17 cellular contexts compared by ENCODE assay signal in the genomic region with DNA sequence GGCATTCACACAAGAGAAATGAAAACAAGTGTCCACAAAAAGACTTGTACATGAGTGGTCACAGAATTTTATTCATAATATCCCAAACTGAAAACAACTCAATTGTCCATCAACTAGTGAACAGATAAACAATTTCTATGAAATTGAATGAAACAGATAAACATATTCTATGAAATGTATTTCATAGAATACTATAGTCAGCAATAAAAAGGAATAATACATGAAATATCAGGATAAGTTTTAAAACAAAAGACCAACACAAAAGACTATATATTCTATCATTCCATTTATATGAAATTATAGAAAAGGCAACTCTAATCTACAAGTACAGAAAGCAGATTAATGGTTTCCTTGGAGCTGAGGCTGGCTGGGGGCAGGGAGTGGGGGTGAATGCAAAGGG. TPM values are rescaled to one million over a fixed set of nuclear protein-coding genes. Genes with fewer than 3 reads are reported as not detected.
A peak's percentile ranks its signal among the peaks of the same experiment; 100 is the strongest.
DNase-seq lines count a peak whose midpoint lies in the region; ATAC-seq, FAIRE-seq and TF ChIP-seq lines count a peak whose summit lies in the region.
"Had no signal": no experiment of that assay in that cellular context is flagged by ENCODE, and none has a peak within 500 bp of the region (broad histone marks: within the 10 kb centered on the region; RNA-seq: fewer than 3 reads in every experiment).

No MANE protein-coding gene starts in this region.

- no peak overlapping the region for H3K4ac ChIP-seq in H9 (ENCODE audit: low read depth, low read length)

- H3K36me3 ChIP-seq in SJSA1 = peaks cover 6% of the 10 kb centered on the region; the same call in 1 of the 2 replicates
- H3K36me3 ChIP-seq in iPS-15b (ENCODE audit: control insufficient read depth, insufficient read depth, low read length) = no peaks in the 10 kb centered on the region
- no peaks in the 10 kb centered on the region for H3K36me3 ChIP-seq in pancreas

- no peak overlapping the region for H3T11ph ChIP-seq in H9 (ENCODE audit: low read length)

- ATAC-seq in pancreas = no peak
- no peak for ATAC-seq in activated T-cell treated with anti-CD3 and anti-CD28 coated beads, Interleukin-2, amount 50 U/mL, for 72 hours (replicated peaks in 1 of 2)

- H4K5ac ChIP-seq in H9 (ENCODE audit: insufficient read length, low read depth, low read length) = no peak overlapping the region

- peak overlapping the region; percentile 42 to 64 for H3K4me3 Mint-ChIP-seq in H9
- H3K4me3 Mint-ChIP-seq in activated T-cell treated with anti-CD3 and anti-CD28 coated beads, Interleukin-2, amount 50 U/mL, for 72 hours = no peak overlapping the region
- H3K4me3 Mint-ChIP-seq: CD4-positive, alpha-beta memory T cell had no signal

- no peak overlapping the region for H2BK20ac ChIP-seq in H9 (ENCODE audit: low read depth, low read length, poor library complexity, severe bottlenecking)

- H3K23me2 ChIP-seq in H9 (ENCODE audit: insufficient read length, low read depth, low read length, poor library complexity, severe bottlenecking) = no peaks in the 10 kb centered on the region

- H3K27me3 ChIP-seq in H9 (ENCODE audit: insufficient read depth, low read length) = no peaks in the 10 kb centered on the region
- no peaks in the 10 kb centered on the region for H3K27me3 ChIP-seq in SJSA1 (replicated peaks)
- no peaks in the 10 kb centered on the region for H3K27me3 ChIP-seq in iPS-15b (ENCODE audit: control insufficient read depth, insufficient read depth, low read length)
- no peaks in the 10 kb centered on the region for H3K27me3 ChIP-seq in pancreas
- H3K27me3 ChIP-seq: BLaER1 had no signal

- no peaks in the 10 kb centered on the region for H3K79me2 ChIP-seq in H9 (ENCODE audit: insufficient read depth, low read length)

- no peak overlapping the region for H3K56ac ChIP-seq in H9 (ENCODE audit: insufficient read length, low read depth, low read length)

- H3K4me1 ChIP-seq in H9 (ENCODE audit: insufficient read depth, low read length) = peaks cover 4% of the 10 kb centered on the region
- H3K4me1 ChIP-seq in SJSA1 (replicated peaks) = peaks cover 30% of the 10 kb centered on the region
- peaks cover 38% of the 10 kb centered on the region for H3K4me1 ChIP-seq in iPS-15b (ENCODE audit: control insufficient read depth, insufficient read depth, low read length)
- H3K4me1 ChIP-seq in pancreas = peaks cover 22 to 30% (median 28%) of the 10 kb centered on the region in 3 donors
- H3K4me1 ChIP-seq: BLaER1 had no signal

- H3K4me1 Mint-ChIP-seq in H9 = peaks cover 47 to 56% of the 10 kb centered on the region in 2 experiments
- H3K4me1 Mint-ChIP-seq in activated T-cell treated with anti-CD3 and anti-CD28 coated beads, Interleukin-2, amount 50 U/mL, for 72 hours (ENCODE audit: low read depth) = no peaks in the 10 kb centered on the region
- H3K4me1 Mint-ChIP-seq: CD4-positive, alpha-beta memory T cell had no signal

- no peak overlapping the region for H3K4me2 ChIP-seq in H9 (ENCODE audit: insufficient read depth, insufficient read length, low read length)
- H3K4me2 ChIP-seq: BLaER1 had no signal

- H3K79me1 ChIP-seq in H9 (ENCODE audit: insufficient read depth, low read depth, low read length, poor library complexity, severe bottlenecking) = no peaks in the 10 kb centered on the region

- no peak overlapping the region for H3K18ac ChIP-seq in H9 (ENCODE audit: insufficient read length, low read depth, low read length)

- no peak overlapping the region for H3K9ac ChIP-seq in H9 (ENCODE audit: extremely low read depth, insufficient read length, low read length)
- H3K9ac ChIP-seq in iPS-15b (ENCODE audit: low read depth, low read length) = no peak overlapping the region
- H3K9ac ChIP-seq: BLaER1 had no signal

- H3K9me3 ChIP-seq in H9 (ENCODE audit: control insufficient read depth, low read depth, low read length) = no peaks in the 10 kb centered on the region
- H3K9me3 ChIP-seq in SJSA1 (replicated peaks) = no peaks in the 10 kb centered on the region
- H3K9me3 ChIP-seq in iPS-15b (ENCODE audit: control insufficient read depth, insufficient read depth, low read length) = no peaks in the 10 kb centered on the region
- no peaks in the 10 kb centered on the region for H3K9me3 ChIP-seq in pancreas
- H3K9me3 ChIP-seq: BLaER1 had no signal

- no peak for TF ChIP-seq CTCF in H9 (conservative IDR thresholded peaks at IDR 0.05)
- no peak for TF ChIP-seq CTCF in pancreas (IDR thresholded peaks at IDR 0.05)

- H3K27me3 Mint-ChIP-seq in H9 (ENCODE audit: low read depth) = no peaks in the 10 kb centered on the region
- H3K27me3 Mint-ChIP-seq in activated T-cell treated with anti-CD3 and anti-CD28 coated beads, Interleukin-2, amount 50 U/mL, for 72 hours (ENCODE audit: low read depth) = no peaks in the 10 kb centered on the region
- H3K27me3 Mint-ChIP-seq: CD4-positive, alpha-beta memory T cell had no signal

- H4K20me1 ChIP-seq in H9 (ENCODE audit: control insufficient read depth, insufficient read depth, insufficient read length) = no peaks in the 10 kb centered on the region
- H4K20me1 ChIP-seq: BLaER1 had no signal

- no peak overlapping the region for H2BK5ac ChIP-seq in H9 (ENCODE audit: insufficient read length, low read length)

- no peak overlapping the region for H3K27ac ChIP-seq in H9 (ENCODE audit: insufficient read length, low read depth, low read length)
- H3K27ac ChIP-seq in SJSA1 = 0 out of 2 replicates have a peak overlapping the region, but pooled peaks have one; percentile 35
- H3K27ac ChIP-seq in pancreas = no peak overlapping the region
- H3K27ac ChIP-seq: BLaER1 had no signal

- no peak overlapping the region for H2AFZ ChIP-seq in H9 (ENCODE audit: low read length)

- H2BK120ac ChIP-seq in H9 (ENCODE audit: low read depth, low read length, poor library complexity, severe bottlenecking) = no peak overlapping the region

- H3K9me3 Mint-ChIP-seq in H9 = peaks cover 3 to 8% of the 10 kb centered on the region in 2 experiments; a peak in 4 of 5 replicates
- H3K9me3 Mint-ChIP-seq in activated T-cell treated with anti-CD3 and anti-CD28 coated beads, Interleukin-2, amount 50 U/mL, for 72 hours = no peaks in the 10 kb centered on the region
- H3K9me3 Mint-ChIP-seq: CD4-positive, alpha-beta memory T cell had no signal

- H3K27ac Mint-ChIP-seq in H9 = peak overlapping the region; percentile 20 to 97 (median 93)
- H3K27ac Mint-ChIP-seq in activated T-cell treated with anti-CD3 and anti-CD28 coated beads, Interleukin-2, amount 50 U/mL, for 72 hours = no peak overlapping the region
- H3K27ac Mint-ChIP-seq: CD4-positive, alpha-beta memory T cell had no signal

- H4K8ac ChIP-seq in H9 (replicated peaks; ENCODE audit: insufficient read length, low read depth, low read length) = no peak overlapping the region

- H3K36me3 Mint-ChIP-seq in H9 (ENCODE audit: insufficient read depth in 1 of 3, low read depth in 3 of 3) = peaks cover 15 to 37% (median 29%) of the 10 kb centered on the region in 3 experiments
- peaks cover 2 to 6% of the 10 kb centered on the region in 2 donors for H3K36me3 Mint-ChIP-seq in activated T-cell treated with anti-CD3 and anti-CD28 coated beads, Interleukin-2, amount 50 U/mL, for 72 hours (ENCODE audit: insufficient read depth in 2 of 2)

- FAIRE-seq in pancreas (lab: Jason Lieb, UNC) = peak; percentile 73
- FAIRE-seq: A204.1, GM12891 had no signal

- H2BK12ac ChIP-seq in H9 (ENCODE audit: insufficient read length, low read depth, low read length) = no peak overlapping the region

- H4K91ac ChIP-seq in H9 (ENCODE audit: insufficient read length, low read depth, low read length) = no peak overlapping the region

- no peak for DNase-seq in H9
- no peak for DNase-seq in SJSA1 (ENCODE audit: low read depth in 1 of 2, low spot score in 2 of 2)
- DNase-seq in pancreas = no peak
- DNase-seq in NCI-H1105 (lab: John Stamatoyannopoulos, UW) = no peak
- DNase-seq in AG08395 (ENCODE audit: low spot score) = no peak
- DNase-seq in activated T-cell treated with anti-CD3 and anti-CD28 coated beads, Interleukin-2, amount 50 U/mL, for 72 hours = no peak
- no peak for DNase-seq in NCI-H226
- DNase-seq: CD4-positive, alpha-beta memory T cell; GF-D8; KG1; NCI-H187; NCI-H2107; RPMI8226 had no signal

- no peak overlapping the region for H3K4me3 ChIP-seq in SJSA1
- peak overlapping the region; percentile 10 for H3K4me3 ChIP-seq in iPS-15b (ENCODE audit: low read depth, low read length)
- no peak overlapping the region for H3K4me3 ChIP-seq in pancreas
- H3K4me3 ChIP-seq: BLaER1 had no signal

- no peak overlapping the region for H2BK15ac ChIP-seq in H9 (ENCODE audit: low read depth, low read length)

- intact Hi-C loops in pancreas (cut with DNase I) = no loop called here

- no peak overlapping the region for H2AK5ac ChIP-seq in H9 (ENCODE audit: insufficient read length, low read length)

- no peak overlapping the region for H3K23ac ChIP-seq in H9 (ENCODE audit: insufficient read length, low read depth, low read length)

- no peak overlapping the region for H3K14ac ChIP-seq in H9 (ENCODE audit: insufficient read depth, low read length)

RNA-seq across cellular contexts. Expression of gene CCDC34, which starts 15.7 kb away (rescaled TPM):
- total RNA-seq in H9 (2021) (24.5 and 25.2 TPM in 2 replicates), pancreas (1 to 10 TPM; 3.3 to 7.1 (median 4.1) TPM)
- 23.6 and 26.9 TPM in 2 replicates for total RNA-seq in SJSA1 (2014; rRNA removed; shearing (Covaris generic))
- 10 to 100 TPM in 1 of 2 donors, 1 to 10 TPM in 1; 4.8 to 10.1 TPM for polyA plus RNA-seq in pancreas
- 10 to 100 TPM; 16.0 to 20.2 TPM for total RNA-seq in activated T-cell treated with anti-CD3 and anti-CD28 coated beads, Interleukin-2, amount 50 U/mL, for 72 hours

Comparison
In these comparisons a context has a peak if more than half of its experiments do, and no peak if none do; other contexts are left out.
1. H3K4me3 Mint-ChIP-seq: peak in H9 (2 of 2); none in activated T-cell treated with anti-CD3 and anti-CD28 coated beads, Interleukin-2, amount 50 U/mL, for 72 hours (0 of 2).